In the genomic region with DNA sequence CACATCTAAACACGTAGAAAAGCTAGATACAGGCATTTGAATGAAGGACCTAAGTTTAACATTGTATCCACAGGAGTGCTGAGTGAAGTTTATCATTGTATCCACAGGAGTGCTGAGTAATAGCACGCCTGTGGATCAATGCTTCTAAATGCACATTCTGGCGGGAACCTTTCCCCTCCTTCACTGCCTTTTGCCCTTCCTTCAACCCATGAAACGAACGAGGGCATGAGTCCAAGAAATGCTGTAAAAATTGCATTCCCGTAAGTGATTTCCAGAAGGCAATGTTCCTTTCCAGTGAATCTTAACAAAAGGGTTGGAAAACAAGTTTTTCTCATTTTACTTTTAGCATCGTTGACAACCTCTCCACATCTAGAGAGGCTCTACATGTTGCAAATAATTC, we compare ENCODE assay signal across 15 cellular contexts.
"Had no signal": no experiment of that assay in that cellular context is flagged by ENCODE, and none has a peak within 500 bp of the region (broad histone marks: within the 10 kb centered on the region; RNA-seq: fewer than 3 reads in every experiment).

No MANE protein-coding gene starts in this region.

- H3K9me3 ChIP-seq: body of pancreas, heart right ventricle, right atrium auricular region, suprapubic skin had no signal

- H3K4me1 ChIP-seq: body of pancreas, heart right ventricle, right atrium auricular region, suprapubic skin had no signal

- H3K4me3 ChIP-seq: body of pancreas, coronary artery, heart right ventricle, right atrium auricular region, suprapubic skin had no signal

- ATAC-seq: activated naive CD4-positive, alpha-beta T cell treated with anti-CD3 and anti-CD28 coated beads, Interleukin-2, amount 50 U/mL, for 72 hours; body of pancreas; heart right ventricle; left ventricle myocardium superior; stimulated activated naive CD8-positive, alpha-beta T cell treated with anti-CD3 and anti-CD28 coated beads, Interleukin-15, amount 100 ng/mL, for 72 hours had no signal

- H3K27me3 ChIP-seq: body of pancreas, heart right ventricle, right atrium auricular region, suprapubic skin had no signal

- DNase-seq: activated CD4-positive, alpha-beta T cell treated with anti-CD3 and anti-CD28 coated beads, Interleukin-2, amount 10 ng/mL, durations not matched to agents 7 days and 5 days; activated CD8-positive, alpha-beta memory T cell treated with anti-CD3 and anti-CD28 coated beads, Interleukin-2, amount 50 U/mL, for 4 hours; activated gamma-delta T cell; amniotic stem cell; body of pancreas; central memory CD4-positive, alpha-beta T cell; heart right ventricle; kidney glomerular epithelial cell; left ventricle myocardium superior; stimulated activated naive CD8-positive, alpha-beta T cell treated with anti-CD3 and anti-CD28 coated beads, Interleukin-15, amount 100 ng/mL, for 72 hours; T1000 had no signal

- H3K27ac ChIP-seq: body of pancreas, coronary artery, heart right ventricle, right atrium auricular region, suprapubic skin had no signal
